1 cellular context compared by ENCODE assay signal in genomic region chr17:979539-980405, GRCh38.
TF ChIP-seq lines count a peak whose summit lies in the region.

TSS of gene NXN (minus strand) at chr17:979776.

TF ChIP-seq in K562, 482 proteins besides CTCF, POLR2A, EP300 and RAD21 (continued from another document):
- no peak for TF ChIP-seq RBM39 (optimal IDR thresholded peaks at IDR 0.05; ENCODE audit: low read depth, low read length)
- peak; percentile 52 for TF ChIP-seq L3MBTL2 (IDR thresholded peaks at IDR 0.05)
- no peak for TF ChIP-seq NFE2L1 (tag; IDR thresholded peaks at IDR 0.05; ENCODE audit: borderline replicate concordance, low read depth)
- TF ChIP-seq KLF16 (IDR thresholded peaks at IDR 0.05) = no peak
- TF ChIP-seq ZFPM2 (CRISPR knock-in tag; IDR thresholded peaks at IDR 0.05) = no peak
- peak in 1 of 2 experiments; percentile 70 for TF ChIP-seq E2F6 (IDR thresholded peaks at IDR 0.05; ENCODE audit: borderline replicate concordance in 1 of 2, extremely low read depth in 1 of 2, insufficient read depth in 1 of 2, insufficient read length in 1 of 2, low read depth in 1 of 2, low read length in 1 of 2, poor library complexity in 1 of 2, severe bottlenecking in 1 of 2)
- TF ChIP-seq ZNF217 (CRISPR knock-in tag; IDR thresholded peaks at IDR 0.05) = no peak
- no peak for TF ChIP-seq FOXJ3 (CRISPR knock-in tag; IDR thresholded peaks at IDR 0.05)
- TF ChIP-seq GTF2F1 (IDR thresholded peaks at IDR 0.05; ENCODE audit: low read depth, low read length) = no peak
- TF ChIP-seq ZNF695 (CRISPR knock-in tag; IDR thresholded peaks at IDR 0.05) = no peak
- no peak for TF ChIP-seq ZNF263 (CRISPR knock-in tag; IDR thresholded peaks at IDR 0.05; ENCODE audit: borderline replicate concordance)
- no peak for TF ChIP-seq TFAM (CRISPR knock-in tag; conservative IDR thresholded peaks at IDR 0.05)
- no peak for TF ChIP-seq EWSR1 (IDR thresholded peaks at IDR 0.05; ENCODE audit: borderline replicate concordance, low read depth, partially characterized antibody)
- no peak for TF ChIP-seq HBP1 (CRISPR knock-in tag; IDR thresholded peaks at IDR 0.05)
- TF ChIP-seq ZKSCAN3 (CRISPR knock-in tag; IDR thresholded peaks at IDR 0.05) = no peak
- TF ChIP-seq PRMT5 (CRISPR knock-in tag; IDR thresholded peaks at IDR 0.05) = no peak
- 0 out of 2 replicates have a peak, but pooled peaks have one; percentile 36 for TF ChIP-seq POLR2G (IDR thresholded peaks at IDR 0.05; ENCODE audit: low read depth, low read length)
- no peak for TF ChIP-seq HDGF (IDR thresholded peaks at IDR 0.05)
- no peak for TF ChIP-seq HIVEP1 (CRISPR knock-in tag; IDR thresholded peaks at IDR 0.05)
- TF ChIP-seq NRF1 (conservative IDR thresholded peaks at IDR 0.05 in 1 of 2, IDR thresholded peaks at IDR 0.05 in 1 of 2) = peak; percentile 24 to 33; a peak in 2 of 4 replicates
- peak; percentile 43; the same call in 1 of the 2 replicates for TF ChIP-seq ZBTB7A (IDR thresholded peaks at IDR 0.05; ENCODE audit: borderline replicate concordance, control insufficient read depth, low read depth, low read length)
- TF ChIP-seq SMC3 (conservative IDR thresholded peaks at IDR 0.05; ENCODE audit: insufficient read depth, low read depth, low read length) = no peak
- TF ChIP-seq ZNF445 (CRISPR knock-in tag; IDR thresholded peaks at IDR 0.05; ENCODE audit: low read depth) = no peak
- no peak for TF ChIP-seq ARID2 (IDR thresholded peaks at IDR 0.05)
- TF ChIP-seq ETV5 (CRISPR knock-in tag; IDR thresholded peaks at IDR 0.05; ENCODE audit: low read depth) = no peak
- no peak for TF ChIP-seq NFRKB (IDR thresholded peaks at IDR 0.05; ENCODE audit: low read depth)
- TF ChIP-seq U2AF2 (optimal IDR thresholded peaks at IDR 0.05; ENCODE audit: low read depth, low read length) = no peak
- TF ChIP-seq MGA (IDR thresholded peaks at IDR 0.05) = no peak
- TF ChIP-seq, protein P1, sequence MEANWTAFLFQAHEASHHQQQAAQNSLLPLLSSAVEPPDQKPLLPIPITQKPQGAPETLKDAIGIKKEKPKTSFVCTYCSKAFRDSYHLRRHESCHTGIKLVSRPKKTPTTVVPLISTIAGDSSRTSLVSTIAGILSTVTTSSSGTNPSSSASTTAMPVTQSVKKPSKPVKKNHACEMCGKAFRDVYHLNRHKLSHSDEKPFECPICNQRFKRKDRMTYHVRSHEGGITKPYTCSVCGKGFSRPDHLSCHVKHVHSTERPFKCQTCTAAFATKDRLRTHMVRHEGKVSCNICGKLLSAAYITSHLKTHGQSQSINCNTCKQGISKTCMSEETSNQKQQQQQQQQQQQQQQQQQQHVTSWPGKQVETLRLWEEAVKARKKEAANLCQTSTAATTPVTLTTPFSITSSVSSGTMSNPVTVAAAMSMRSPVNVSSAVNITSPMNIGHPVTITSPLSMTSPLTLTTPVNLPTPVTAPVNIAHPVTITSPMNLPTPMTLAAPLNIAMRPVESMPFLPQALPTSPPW (CRISPR knock-in tag; IDR thresholded peaks at IDR 0.05) = peak; percentile 43; the same call in 1 of the 2 replicates
- TF ChIP-seq TSC22D4 (tag; IDR thresholded peaks at IDR 0.05) = no peak
- no peak for TF ChIP-seq TAL1 (IDR thresholded peaks at IDR 0.05)
- TF ChIP-seq DPF2 (IDR thresholded peaks at IDR 0.05) = no peak
- TF ChIP-seq ZFX (CRISPR knock-in tag; IDR thresholded peaks at IDR 0.05) = 0 out of 2 replicates have a peak, but pooled peaks have one; percentile 27
- TF ChIP-seq NCOA4 (IDR thresholded peaks at IDR 0.05; ENCODE audit: partially characterized antibody) = no peak
- TF ChIP-seq NBN (IDR thresholded peaks at IDR 0.05; ENCODE audit: low read depth) = no peak
- TF ChIP-seq, protein P2, sequence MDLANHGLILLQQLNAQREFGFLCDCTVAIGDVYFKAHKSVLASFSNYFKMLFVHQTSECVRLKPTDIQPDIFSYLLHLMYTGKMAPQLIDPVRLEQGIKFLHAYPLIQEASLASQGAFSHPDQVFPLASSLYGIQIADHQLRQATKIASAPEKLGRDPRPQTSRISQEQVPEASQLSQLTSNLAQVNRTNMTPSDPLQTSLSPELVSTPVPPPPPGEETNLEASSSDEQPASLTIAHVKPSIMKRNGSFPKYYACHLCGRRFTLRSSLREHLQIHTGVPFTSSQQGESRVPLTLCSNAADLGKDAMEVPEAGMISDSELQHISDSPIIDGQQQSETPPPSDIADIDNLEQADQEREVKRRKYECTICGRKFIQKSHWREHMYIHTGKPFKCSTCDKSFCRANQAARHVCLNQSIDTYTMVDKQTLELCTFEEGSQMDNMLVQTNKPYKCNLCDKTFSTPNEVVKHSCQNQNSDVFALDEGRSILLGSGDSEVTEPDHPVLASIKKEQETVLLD (IDR thresholded peaks at IDR 0.05) = no peak
- 0 out of 2 replicates have a peak, but pooled peaks have one; percentile 28 for TF ChIP-seq RBFOX2 (IDR thresholded peaks at IDR 0.05; ENCODE audit: low read depth, low read length)
- peak; percentile 25 for TF ChIP-seq HNRNPLL (IDR thresholded peaks at IDR 0.05; ENCODE audit: low read depth, low read length, poor library complexity, severe bottlenecking)
- TF ChIP-seq GABPB1 (CRISPR knock-in tag; IDR thresholded peaks at IDR 0.05) = no peak
- TF ChIP-seq CTBP1 (IDR thresholded peaks at IDR 0.05; ENCODE audit: borderline replicate concordance) = peak; percentile 64; the same call in 1 of the 2 replicates
- no peak for TF ChIP-seq SNIP1 (IDR thresholded peaks at IDR 0.05; ENCODE audit: low read depth)
- peak; percentile 74 for TF ChIP-seq PRDM10 (IDR thresholded peaks at IDR 0.05; ENCODE audit: partially characterized antibody)
- no peak for TF ChIP-seq ZNF644 (tag; IDR thresholded peaks at IDR 0.05; ENCODE audit: low read depth)
